17 cellular contexts compared by ENCODE assay signal in genomic region chr7:95871896-95872295, GRCh38.
"Had no signal": no experiment of that assay in that cellular context is flagged by ENCODE, and none has a peak within 500 bp of the region (broad histone marks: within the 10 kb centered on the region; RNA-seq: fewer than 3 reads in every experiment).

No MANE protein-coding gene starts in this region.

- H3K9me3 ChIP-seq: SJCRH30 had no signal

- H3K27me3 ChIP-seq: SJCRH30 had no signal

- H3K4me3 ChIP-seq: SJCRH30 had no signal

- DNase-seq: IMR-90, Kasumi-1, KG1, NCI-H1105, NCI-H1417, NCI-H1436 treated with DMSO at 0.1 percent for 48 hours, NCI-H1694, NCI-H187 treated with DMSO at 0.1 percent for 48 hours, NCI-H2081, NCI-H2227 treated with DMSO at 0.1 percent for 48 hours, NCI-H524, NCI-H748 treated with DMSO at 0.1 percent for 48 hours, PC-3, SHP77 treated with DMSO at 0.1 percent for 48 hours, SJCRH30, T-helper 1 cell had no signal

- H3K27ac ChIP-seq: RWPE1, SJCRH30 had no signal

- H3K36me3 ChIP-seq: SJCRH30 had no signal
